In the genomic region with DNA sequence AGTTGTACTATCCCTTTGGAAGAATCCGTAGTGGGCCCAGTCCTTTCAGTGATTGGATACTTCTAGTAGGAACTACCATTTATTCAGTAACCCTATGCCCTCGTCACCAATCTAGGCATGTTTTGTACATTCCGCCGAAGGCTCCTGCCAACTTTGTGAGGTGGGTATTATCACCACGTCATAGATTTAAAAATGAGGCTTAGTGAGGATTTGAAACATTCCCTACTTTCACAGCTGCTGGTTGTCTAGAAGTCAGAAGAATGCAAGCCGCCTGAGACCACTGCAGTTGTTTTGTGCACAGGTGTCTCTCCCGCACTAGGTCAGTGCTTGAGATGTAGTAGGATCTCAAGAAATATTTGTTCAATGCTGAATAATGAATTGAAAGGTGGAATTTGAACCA, we compare ENCODE assay signal across 1 cellular context.
TF ChIP-seq lines count a peak whose summit lies in the region.

No MANE protein-coding gene starts in this region.

TF ChIP-seq in GM23338, 12 proteins besides CTCF, POLR2A, EP300 and RAD21:
- TF ChIP-seq ZNF114 (CRISPR knock-in tag; IDR thresholded peaks at IDR 0.05), result no peak
- no peak for TF ChIP-seq STAT1 (IDR thresholded peaks at IDR 0.05; ENCODE audit: unreplicated experiment)
- no peak for TF ChIP-seq ZNF331 (CRISPR knock-in tag; IDR thresholded peaks at IDR 0.05; ENCODE audit: low read depth)
- no peak for TF ChIP-seq JUNB (IDR thresholded peaks at IDR 0.05; ENCODE audit: unreplicated experiment)
- TF ChIP-seq, protein P1, sequence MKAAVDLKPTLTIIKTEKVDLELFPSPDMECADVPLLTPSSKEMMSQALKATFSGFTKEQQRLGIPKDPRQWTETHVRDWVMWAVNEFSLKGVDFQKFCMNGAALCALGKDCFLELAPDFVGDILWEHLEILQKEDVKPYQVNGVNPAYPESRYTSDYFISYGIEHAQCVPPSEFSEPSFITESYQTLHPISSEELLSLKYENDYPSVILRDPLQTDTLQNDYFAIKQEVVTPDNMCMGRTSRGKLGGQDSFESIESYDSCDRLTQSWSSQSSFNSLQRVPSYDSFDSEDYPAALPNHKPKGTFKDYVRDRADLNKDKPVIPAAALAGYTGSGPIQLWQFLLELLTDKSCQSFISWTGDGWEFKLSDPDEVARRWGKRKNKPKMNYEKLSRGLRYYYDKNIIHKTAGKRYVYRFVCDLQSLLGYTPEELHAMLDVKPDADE (IDR thresholded peaks at IDR 0.05), result no peak
- no peak for TF ChIP-seq CREB1 (CRISPR knock-in tag; IDR thresholded peaks at IDR 0.05; ENCODE audit: low read depth)
- TF ChIP-seq NANOG (IDR thresholded peaks at IDR 0.05; ENCODE audit: borderline replicate concordance), result no peak
- TF ChIP-seq POLR2AphosphoS5 (IDR thresholded peaks at IDR 0.05; ENCODE audit: low read depth), result no peak
- no peak for TF ChIP-seq EZH2 (IDR thresholded peaks at IDR 0.05; ENCODE audit: low read depth, unreplicated experiment)
- TF ChIP-seq EZH2phosphoT487 (IDR thresholded peaks at IDR 0.05; ENCODE audit: unreplicated experiment), result no peak
- TF ChIP-seq, protein P2, sequence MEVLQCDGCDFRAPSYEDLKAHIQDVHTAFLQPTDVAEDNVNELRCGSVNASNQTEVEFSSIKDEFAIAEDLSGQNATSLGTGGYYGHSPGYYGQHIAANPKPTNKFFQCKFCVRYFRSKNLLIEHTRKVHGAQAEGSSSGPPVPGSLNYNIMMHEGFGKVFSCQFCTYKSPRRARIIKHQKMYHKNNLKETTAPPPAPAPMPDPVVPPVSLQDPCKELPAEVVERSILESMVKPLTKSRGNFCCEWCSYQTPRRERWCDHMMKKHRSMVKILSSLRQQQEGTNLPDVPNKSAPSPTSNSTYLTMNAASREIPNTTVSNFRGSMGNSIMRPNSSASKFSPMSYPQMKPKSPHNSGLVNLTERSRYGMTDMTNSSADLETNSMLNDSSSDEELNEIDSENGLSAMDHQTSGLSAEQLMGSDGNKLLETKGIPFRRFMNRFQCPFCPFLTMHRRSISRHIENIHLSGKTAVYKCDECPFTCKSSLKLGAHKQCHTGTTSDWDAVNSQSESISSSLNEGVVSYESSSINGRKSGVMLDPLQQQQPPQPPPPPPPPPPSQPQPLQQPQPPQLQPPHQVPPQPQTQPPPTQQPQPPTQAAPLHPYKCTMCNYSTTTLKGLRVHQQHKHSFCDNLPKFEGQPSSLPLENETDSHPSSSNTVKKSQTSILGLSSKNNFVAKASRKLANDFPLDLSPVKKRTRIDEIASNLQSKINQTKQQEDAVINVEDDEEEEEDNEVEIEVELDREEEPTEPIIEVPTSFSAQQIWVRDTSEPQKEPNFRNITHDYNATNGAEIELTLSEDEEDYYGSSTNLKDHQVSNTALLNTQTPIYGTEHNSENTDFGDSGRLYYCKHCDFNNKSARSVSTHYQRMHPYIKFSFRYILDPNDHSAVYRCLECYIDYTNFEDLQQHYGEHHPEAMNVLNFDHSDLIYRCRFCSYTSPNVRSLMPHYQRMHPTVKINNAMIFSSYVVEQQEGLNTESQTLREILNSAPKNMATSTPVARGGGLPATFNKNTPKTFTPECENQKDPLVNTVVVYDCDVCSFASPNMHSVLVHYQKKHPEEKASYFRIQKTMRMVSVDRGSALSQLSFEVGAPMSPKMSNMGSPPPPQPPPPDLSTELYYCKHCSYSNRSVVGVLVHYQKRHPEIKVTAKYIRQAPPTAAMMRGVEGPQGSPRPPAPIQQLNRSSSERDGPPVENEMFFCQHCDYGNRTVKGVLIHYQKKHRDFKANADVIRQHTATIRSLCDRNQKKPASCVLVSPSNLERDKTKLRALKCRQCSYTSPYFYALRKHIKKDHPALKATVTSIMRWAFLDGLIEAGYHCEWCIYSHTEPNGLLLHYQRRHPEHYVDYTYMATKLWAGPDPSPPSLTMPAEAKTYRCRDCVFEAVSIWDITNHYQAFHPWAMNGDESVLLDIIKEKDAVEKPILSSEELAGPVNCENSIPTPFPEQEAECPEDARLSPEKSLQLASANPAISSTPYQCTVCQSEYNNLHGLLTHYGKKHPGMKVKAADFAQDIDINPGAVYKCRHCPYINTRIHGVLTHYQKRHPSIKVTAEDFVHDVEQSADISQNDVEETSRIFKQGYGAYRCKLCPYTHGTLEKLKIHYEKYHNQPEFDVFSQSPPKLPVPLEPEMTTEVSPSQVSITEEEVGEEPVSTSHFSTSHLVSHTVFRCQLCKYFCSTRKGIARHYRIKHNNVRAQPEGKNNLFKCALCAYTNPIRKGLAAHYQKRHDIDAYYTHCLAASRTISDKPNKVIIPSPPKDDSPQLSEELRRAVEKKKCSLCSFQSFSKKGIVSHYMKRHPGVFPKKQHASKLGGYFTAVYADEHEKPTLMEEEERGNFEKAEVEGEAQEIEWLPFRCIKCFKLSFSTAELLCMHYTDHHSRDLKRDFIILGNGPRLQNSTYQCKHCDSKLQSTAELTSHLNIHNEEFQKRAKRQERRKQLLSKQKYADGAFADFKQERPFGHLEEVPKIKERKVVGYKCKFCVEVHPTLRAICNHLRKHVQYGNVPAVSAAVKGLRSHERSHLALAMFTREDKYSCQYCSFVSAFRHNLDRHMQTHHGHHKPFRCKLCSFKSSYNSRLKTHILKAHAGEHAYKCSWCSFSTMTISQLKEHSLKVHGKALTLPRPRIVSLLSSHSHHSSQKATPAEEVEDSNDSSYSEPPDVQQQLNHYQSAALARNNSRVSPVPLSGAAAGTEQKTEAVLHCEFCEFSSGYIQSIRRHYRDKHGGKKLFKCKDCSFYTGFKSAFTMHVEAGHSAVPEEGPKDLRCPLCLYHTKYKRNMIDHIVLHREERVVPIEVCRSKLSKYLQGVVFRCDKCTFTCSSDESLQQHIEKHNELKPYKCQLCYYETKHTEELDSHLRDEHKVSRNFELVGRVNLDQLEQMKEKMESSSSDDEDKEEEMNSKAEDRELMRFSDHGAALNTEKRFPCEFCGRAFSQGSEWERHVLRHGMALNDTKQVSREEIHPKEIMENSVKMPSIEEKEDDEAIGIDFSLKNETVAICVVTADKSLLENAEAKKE (CRISPR knock-in tag; IDR thresholded peaks at IDR 0.05), result no peak
- TF ChIP-seq, protein P3, sequence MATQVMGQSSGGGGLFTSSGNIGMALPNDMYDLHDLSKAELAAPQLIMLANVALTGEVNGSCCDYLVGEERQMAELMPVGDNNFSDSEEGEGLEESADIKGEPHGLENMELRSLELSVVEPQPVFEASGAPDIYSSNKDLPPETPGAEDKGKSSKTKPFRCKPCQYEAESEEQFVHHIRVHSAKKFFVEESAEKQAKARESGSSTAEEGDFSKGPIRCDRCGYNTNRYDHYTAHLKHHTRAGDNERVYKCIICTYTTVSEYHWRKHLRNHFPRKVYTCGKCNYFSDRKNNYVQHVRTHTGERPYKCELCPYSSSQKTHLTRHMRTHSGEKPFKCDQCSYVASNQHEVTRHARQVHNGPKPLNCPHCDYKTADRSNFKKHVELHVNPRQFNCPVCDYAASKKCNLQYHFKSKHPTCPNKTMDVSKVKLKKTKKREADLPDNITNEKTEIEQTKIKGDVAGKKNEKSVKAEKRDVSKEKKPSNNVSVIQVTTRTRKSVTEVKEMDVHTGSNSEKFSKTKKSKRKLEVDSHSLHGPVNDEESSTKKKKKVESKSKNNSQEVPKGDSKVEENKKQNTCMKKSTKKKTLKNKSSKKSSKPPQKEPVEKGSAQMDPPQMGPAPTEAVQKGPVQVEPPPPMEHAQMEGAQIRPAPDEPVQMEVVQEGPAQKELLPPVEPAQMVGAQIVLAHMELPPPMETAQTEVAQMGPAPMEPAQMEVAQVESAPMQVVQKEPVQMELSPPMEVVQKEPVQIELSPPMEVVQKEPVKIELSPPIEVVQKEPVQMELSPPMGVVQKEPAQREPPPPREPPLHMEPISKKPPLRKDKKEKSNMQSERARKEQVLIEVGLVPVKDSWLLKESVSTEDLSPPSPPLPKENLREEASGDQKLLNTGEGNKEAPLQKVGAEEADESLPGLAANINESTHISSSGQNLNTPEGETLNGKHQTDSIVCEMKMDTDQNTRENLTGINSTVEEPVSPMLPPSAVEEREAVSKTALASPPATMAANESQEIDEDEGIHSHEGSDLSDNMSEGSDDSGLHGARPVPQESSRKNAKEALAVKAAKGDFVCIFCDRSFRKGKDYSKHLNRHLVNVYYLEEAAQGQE (IDR thresholded peaks at IDR 0.05; ENCODE audit: unreplicated experiment), result no peak
